Comparison of ENCODE assay signal across 20 cellular contexts in the genomic region with DNA sequence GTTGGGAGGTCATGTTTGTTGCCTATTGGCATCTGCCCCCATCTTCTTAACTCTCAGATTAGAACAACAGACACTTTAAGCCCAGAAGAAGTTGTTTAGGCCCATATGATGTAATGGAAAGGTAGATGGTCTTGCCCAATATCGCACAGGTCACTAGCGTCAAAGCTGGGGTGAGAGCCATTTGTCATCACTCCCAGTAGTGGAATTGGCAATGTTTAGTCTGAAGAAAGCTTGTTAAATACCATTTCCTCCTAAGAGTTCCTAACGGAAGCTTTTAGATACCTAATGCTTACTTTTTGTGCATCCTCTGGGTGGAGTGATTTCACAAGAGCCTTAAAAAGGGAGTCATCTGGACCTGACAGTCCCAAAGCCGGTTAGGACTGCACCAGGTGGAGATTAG.
"Had no signal": no experiment of that assay in that cellular context is flagged by ENCODE, and none has a peak within 500 bp of the region (broad histone marks: within the 10 kb centered on the region; RNA-seq: fewer than 3 reads in every experiment).

No MANE protein-coding gene starts in this region.

- H3K36me3 Mint-ChIP-seq: naive B cell; natural killer cell treated with Interleukin-12 subunit alpha and Interleukin-12 subunit beta and Interleukin-15 and Interleukin-18, amount 100 ng/mL, for 72 hours; stimulated activated memory B cell treated with anti-CD40 and anti-IgM and Interleukin-4, amounts not matched to agents 10 μg/mL and 1 μg/mL and 100 μg/mL, for 72 hours; type B pancreatic cell had no signal

- H3K27ac ChIP-seq: dorsolateral prefrontal cortex, foreskin keratinocyte, gastroesophageal sphincter, heart right ventricle, prostate gland, right atrium auricular region, testis, tibial artery had no signal

- H3K9me3 Mint-ChIP-seq: naive B cell; natural killer cell treated with Interleukin-12 subunit alpha and Interleukin-12 subunit beta and Interleukin-15 and Interleukin-18, amount 100 ng/mL, for 72 hours; stimulated activated memory B cell treated with anti-CD40 and anti-IgM and Interleukin-4, amounts not matched to agents 10 μg/mL and 1 μg/mL and 100 μg/mL, for 72 hours; type B pancreatic cell had no signal

- H3K27ac Mint-ChIP-seq: natural killer cell treated with Interleukin-12 subunit alpha and Interleukin-12 subunit beta and Interleukin-15 and Interleukin-18, amount 100 ng/mL, for 72 hours; stimulated activated memory B cell treated with anti-CD40 and anti-IgM and Interleukin-4, amounts not matched to agents 10 μg/mL and 1 μg/mL and 100 μg/mL, for 72 hours; type B pancreatic cell had no signal

- H3K9me3 ChIP-seq: gastroesophageal sphincter, heart right ventricle, prostate gland, right atrium auricular region, testis, tibial artery had no signal

- H3K27me3 Mint-ChIP-seq: naive B cell; natural killer cell treated with Interleukin-12 subunit alpha and Interleukin-12 subunit beta and Interleukin-15 and Interleukin-18, amount 100 ng/mL, for 72 hours; stimulated activated memory B cell treated with anti-CD40 and anti-IgM and Interleukin-4, amounts not matched to agents 10 μg/mL and 1 μg/mL and 100 μg/mL, for 72 hours had no signal

- H3K4me3 ChIP-seq: dorsolateral prefrontal cortex, gastroesophageal sphincter, heart right ventricle, prostate gland, right atrium auricular region, smooth muscle cell, testis, tibial artery had no signal

- H3K4me3 Mint-ChIP-seq: naive B cell; natural killer cell treated with Interleukin-12 subunit alpha and Interleukin-12 subunit beta and Interleukin-15 and Interleukin-18, amount 100 ng/mL, for 72 hours; stimulated activated memory B cell treated with anti-CD40 and anti-IgM and Interleukin-4, amounts not matched to agents 10 μg/mL and 1 μg/mL and 100 μg/mL, for 72 hours; type B pancreatic cell had no signal

- DNase-seq: cerebellar nuclear complex; dorsolateral prefrontal cortex; effector CD4-positive, alpha-beta T cell; foreskin keratinocyte; heart right ventricle; naive B cell; stimulated activated CD4-positive, alpha-beta T cell treated with anti-CD3 and anti-CD28 coated beads, Interleukin-12 subunit alpha, Interleukin-12 subunit beta, amount 100 ng/mL, for 4 hours; stimulated activated CD4-positive, alpha-beta T cell treated with anti-CD3 and anti-CD28 coated beads, Interleukin-2, amount 100 ng/mL, for 24 hours; stimulated activated CD4-positive, alpha-beta T cell treated with anti-CD3 and anti-CD28 coated beads, Interleukin-4, amount 100 ng/mL, for 24 hours; stimulated activated naive CD8-positive, alpha-beta T cell treated with anti-CD3 and anti-CD28 coated beads, Interleukin-15, Interleukin-2, amounts not matched to agents 100 U/mL and 50 U/mL, for 24 hours; testis; tibial artery had no signal

- H3K27me3 ChIP-seq: dorsolateral prefrontal cortex, foreskin keratinocyte, gastroesophageal sphincter, heart right ventricle, right atrium auricular region, testis, tibial artery had no signal

- H3K36me3 ChIP-seq: gastroesophageal sphincter, heart right ventricle, prostate gland, right atrium auricular region, tibial artery had no signal

- ATAC-seq: foreskin keratinocyte; gastroesophageal sphincter; heart right ventricle; natural killer cell treated with Interleukin-12 subunit alpha and Interleukin-12 subunit beta and Interleukin-15 and Interleukin-18, amount 100 ng/mL, for 72 hours; sciatic nerve; stimulated activated memory B cell treated with anti-CD40 and anti-IgM and Interleukin-4, amounts not matched to agents 10 μg/mL and 1 μg/mL and 100 μg/mL, for 72 hours; stimulated activated naive CD8-positive, alpha-beta T cell treated with anti-CD3 and anti-CD28 coated beads, Interleukin-15, Interleukin-2, amounts not matched to agents 100 U/mL and 50 U/mL, for 24 hours had no signal

- H3K4me1 Mint-ChIP-seq: naive B cell; stimulated activated memory B cell treated with anti-CD40 and anti-IgM and Interleukin-4, amounts not matched to agents 10 μg/mL and 1 μg/mL and 100 μg/mL, for 72 hours had no signal
